ENCODE assay signal across 17 cellular contexts in genomic region chr15:33160054-33160453, GRCh38. TPM values are rescaled to one million over a fixed set of nuclear protein-coding genes. Genes with fewer than 3 reads are reported as not detected.
DNase-seq lines count a peak whose midpoint lies in the region; ATAC-seq and TF ChIP-seq lines count a peak whose summit lies in the region.
"Had no signal": no experiment of that assay in that cellular context is flagged by ENCODE, and none has a peak within 500 bp of the region (broad histone marks: within the 10 kb centered on the region; RNA-seq: fewer than 3 reads in every experiment).

No MANE protein-coding gene starts in this region.

- POLR2A ChIA-PET in OCI-LY7 (lab: Charles Lee): no interaction called here

- H3K9me2 ChIP-seq in OCI-LY7 (ENCODE audit: insufficient read depth, low read length): no peaks in the 10 kb centered on the region

- peak overlapping the region; percentile 17 for H3K9ac ChIP-seq in smooth muscle cell (ENCODE audit: low read depth)

- no TSS peak for BruUV-seq in OCI-LY7 (replicated peaks; lab: Mats Ljungman, UMichigan)

- H3K4me3 ChIP-seq in OCI-LY7 (ENCODE audit: low read depth, low read length, poor library complexity, severe bottlenecking): no peak overlapping the region
- no peak overlapping the region for H3K4me3 ChIP-seq in choroid plexus epithelial cell (ENCODE audit: low read depth, low read length)
- no peak overlapping the region for H3K4me3 ChIP-seq in smooth muscle cell
- H3K4me3 ChIP-seq in lower leg skin (ENCODE audit: low read depth, poor library complexity, severe bottlenecking): no peak overlapping the region
- H3K4me3 ChIP-seq: esophagus muscularis mucosa, lung, uterus had no signal

- H3K27ac ChIP-seq in OCI-LY7 (ENCODE audit: low read depth, low read length, poor library complexity, severe bottlenecking) (no peak overlapping the region), smooth muscle cell (ENCODE audit: low read depth) (peak overlapping the region; percentile 46)
- H3K27ac ChIP-seq: uterus had no signal

- H4K20me1 ChIP-seq in OCI-LY7 (ENCODE audit: insufficient read depth, low read length) (no peaks in the 10 kb centered on the region), smooth muscle cell (ENCODE audit: low read depth) (no peaks in the 10 kb centered on the region)

- no peak overlapping the region for H2AFZ ChIP-seq in OCI-LY7 (ENCODE audit: low read length)
- no peak overlapping the region for H2AFZ ChIP-seq in smooth muscle cell (ENCODE audit: low read depth)

- intact Hi-C loops in OCI-LY7 (cut with micrococcal nuclease; ENCODE audit: unreplicated experiment): no loop called here
- intact Hi-C loops in lower leg skin (cut with DNase I; ENCODE audit: low total_unique reads): no loop called here

- H3K36me3 ChIP-seq in OCI-LY7 (ENCODE audit: insufficient read depth, low read length): no peaks in the 10 kb centered on the region
- H3K36me3 ChIP-seq in smooth muscle cell (ENCODE audit: low read depth): no peaks in the 10 kb centered on the region
- H3K36me3 ChIP-seq: esophagus muscularis mucosa, uterus had no signal

- DNase-seq in activated CD4-positive, alpha-beta T cell treated with anti-CD3 and anti-CD28 coated beads for 48 hours: peak; percentile 10
- DNase-seq in activated CD4-positive, alpha-beta T cell treated with anti-CD3 and anti-CD28 coated beads for 1 hour: no peak
- DNase-seq in OCI-LY7 (ENCODE audit: low spot score) (peak; percentile 5), choroid plexus epithelial cell (ENCODE audit: low read depth) (no peak), smooth muscle cell (lab: John Stamatoyannopoulos, UW; ENCODE audit: unreplicated experiment) (no peak), lower leg skin (ENCODE audit: low spot score in 2 of 2) (no peak), Kasumi-1 (lab: John Stamatoyannopoulos, UW) (no peak)
- DNase-seq: activated CD8-positive, alpha-beta memory T cell treated with anti-CD3 and anti-CD28 coated beads, Interleukin-2, amount 10 ng/mL, durations not matched to agents 7 days and 5 days; activated naive CD4-positive, alpha-beta T cell treated with anti-CD3 and anti-CD28 coated beads for 36 hours; DMS79 treated with DMSO at 0.1 percent for 48 hours; NCI-H2029 treated with DMSO at 0.1 percent for 48 hours; occipital lobe; uterus had no signal

- WGBS in smooth muscle cell (ENCODE audit: low lambda C conversion rate): 57% methylated on average over 1 of the region's 1 CpG
- 81 to 86% methylated on average over 1 of the region's 1 CpG for WGBS in lower leg skin, 2 donors

- CTCF ChIA-PET in OCI-LY7 (lab: Charles Lee; ENCODE audit: unreplicated experiment): no interaction called here

- TF ChIP-seq CTCF in OCI-LY7 (conservative IDR thresholded peaks at IDR 0.05; ENCODE audit: low read length) (peak; percentile 49), choroid plexus epithelial cell (conservative IDR thresholded peaks at IDR 0.05; ENCODE audit: low read depth, low read length) (peak; percentile 29), smooth muscle cell (IDR thresholded peaks at IDR 0.05; ENCODE audit: borderline replicate concordance, insufficient read depth, poor library complexity, severe bottlenecking) (no peak), lower leg skin (IDR thresholded peaks at IDR 0.05) (no peak)

- no peaks in the 10 kb centered on the region for H3K9me3 ChIP-seq in OCI-LY7 (ENCODE audit: low read length)
- H3K9me3 ChIP-seq in smooth muscle cell (replicated peaks; ENCODE audit: low read depth): no peaks in the 10 kb centered on the region
- H3K9me3 ChIP-seq: esophagus muscularis mucosa, uterus had no signal

- TF ChIP-seq POLR2A in lower leg skin (IDR thresholded peaks at IDR 0.05) (no peak), GM18505 (IDR thresholded peaks at IDR 0.05; ENCODE audit: borderline replicate concordance, extremely low read depth, insufficient read depth, insufficient read length) (no peak)

- H3K27me3 ChIP-seq in smooth muscle cell (ENCODE audit: low read depth): no peaks in the 10 kb centered on the region
- H3K27me3 ChIP-seq: esophagus muscularis mucosa, uterus had no signal

- H3K4me2 ChIP-seq in OCI-LY7 (ENCODE audit: low read length) (no peak overlapping the region), smooth muscle cell (no peak overlapping the region)

- ATAC-seq in GM18505 (IDR thresholded peaks at IDR 0.05; ENCODE audit: unreplicated experiment): no peak
- ATAC-seq: activated CD8-positive, alpha-beta memory T cell treated with anti-CD3 and anti-CD28 coated beads, Interleukin-2, amount 10 ng/mL, durations not matched to agents 7 days and 5 days had no signal

- H3K79me2 ChIP-seq in OCI-LY7 (ENCODE audit: insufficient read depth, low read depth, low read length) (no peaks in the 10 kb centered on the region), smooth muscle cell (ENCODE audit: low read depth) (no peaks in the 10 kb centered on the region)

- H3K4me1 ChIP-seq in OCI-LY7 (ENCODE audit: insufficient read depth, low read length, poor library complexity, severe bottlenecking): no peaks in the 10 kb centered on the region
- H3K4me1 ChIP-seq in smooth muscle cell (ENCODE audit: low read depth): no peaks in the 10 kb centered on the region
- H3K4me1 ChIP-seq: uterus had no signal

- no peaks in the 10 kb centered on the region for H3F3A ChIP-seq in smooth muscle cell (ENCODE audit: low read depth)

RNA-seq across cellular contexts. Expression of gene FMN1, which starts 34.5 kb away (rescaled TPM):
- total RNA-seq in OCI-LY7 (2014; rRNA removed; shearing (Covaris generic)): 1.5 and 3.2 TPM in 2 replicates
- total RNA-seq in OCI-LY7 (2022): 4.2 and 5.8 TPM in 2 replicates
- 4.0 and 21.1 TPM in 2 replicates for total RNA-seq in smooth muscle cell
- 0.08 and 1.2 TPM in 2 replicates for polyA plus RNA-seq in smooth muscle cell
- total RNA-seq in lower leg skin: 10 to 100 TPM; 12.6 to 52.2 (median 20.1) TPM
- total RNA-seq: activated CD8-positive, alpha-beta memory T cell treated with anti-CD3 and anti-CD28 coated beads, Interleukin-2, amount 10 ng/mL, durations not matched to agents 7 days and 5 days had no signal
- polyA plus RNA-seq: IgD-negative memory B cell had no signal

Comparison
In these comparisons a context has a peak if more than half of its experiments do, and no peak if none do; other contexts are left out.
1. DNase-seq: peak in activated CD4-positive, alpha-beta T cell treated with anti-CD3 and anti-CD28 coated beads for 48 hours (single experiment) and OCI-LY7 (single experiment); none in activated CD4-positive, alpha-beta T cell treated with anti-CD3 and anti-CD28 coated beads for 1 hour (single experiment), choroid plexus epithelial cell (single experiment), smooth muscle cell (single experiment), lower leg skin (0 of 2) and Kasumi-1 (0 of 2).
2. CTCF ChIP-seq: peak in OCI-LY7 (single experiment) and choroid plexus epithelial cell (single experiment); none in smooth muscle cell (single experiment) and lower leg skin (0 of 3).